13 cellular contexts compared by ENCODE assay signal in the genomic region with DNA sequence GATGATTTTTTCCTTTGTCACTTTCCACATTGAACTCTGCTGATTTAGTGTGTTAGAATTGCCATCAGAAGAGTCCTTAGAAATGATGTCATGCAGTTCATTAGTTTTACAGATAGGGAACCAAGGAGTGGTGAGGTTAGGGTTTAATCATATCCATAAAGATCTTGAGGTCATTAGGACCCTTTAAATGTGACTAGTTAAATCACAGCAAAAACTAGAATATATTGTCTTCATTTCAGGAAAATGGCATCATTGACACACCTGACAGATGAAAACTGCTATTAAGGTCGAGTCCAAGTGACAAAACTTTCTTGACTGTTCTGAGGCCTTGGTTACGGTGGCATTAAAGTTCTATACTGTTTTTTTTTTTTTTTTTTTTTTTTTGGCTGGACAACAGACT. TPM values are rescaled to one million over a fixed set of nuclear protein-coding genes. Genes with fewer than 3 reads are reported as not detected.
DNase-seq lines count a peak whose midpoint lies in the region; ATAC-seq, FAIRE-seq and TF ChIP-seq lines count a peak whose summit lies in the region.
"Had no signal": no experiment of that assay in that cellular context is flagged by ENCODE, and none has a peak within 500 bp of the region (broad histone marks: within the 10 kb centered on the region; RNA-seq: fewer than 3 reads in every experiment).

No MANE protein-coding gene starts in this region.

- intact Hi-C loops in CD4-positive, alpha-beta T cell (cut with DNase I, micrococcal nuclease), result no loop called here

- peaks cover 95% of the 10 kb centered on the region for H3K4me1 Mint-ChIP-seq in CD4-positive, alpha-beta T cell (ENCODE audit: low read depth)
- H3K4me1 Mint-ChIP-seq in astrocyte (ENCODE audit: low read depth, unreplicated experiment), result peaks cover 45% of the 10 kb centered on the region

- H3K79me2 ChIP-seq in GM23248 (ENCODE audit: insufficient read depth), result peaks cover 97% of the 10 kb centered on the region
- H3K79me2 ChIP-seq in astrocyte (ENCODE audit: insufficient read depth, low read length), result peaks cover 96% of the 10 kb centered on the region
- H3K79me2 ChIP-seq in osteoblast (ENCODE audit: insufficient read depth, low read length), result peaks cover 93% of the 10 kb centered on the region

- POLR2A ChIA-PET in CD4-positive, alpha-beta T cell (lab: Charles Lee), result interaction anchor here (0.7 to 5.8 kb wide), 8 partner anchors 10 to 55 kb away, joined by 3 to 28 read pairs (median 8); partner anchors contain the start of gene MBNL1

- DNase-seq in CD4-positive, alpha-beta T cell, result no peak
- no peak for DNase-seq in GM23248
- DNase-seq in astrocyte (ENCODE audit: low read depth), result no peak
- no peak for DNase-seq in osteoblast (ENCODE audit: insufficient read length, low spot score, missing footprints)
- no peak for DNase-seq in foreskin keratinocyte
- DNase-seq in NCI-H187 (lab: John Stamatoyannopoulos, UW), result no peak
- no peak for DNase-seq in DMS79 treated with DMSO at 0.1 percent for 48 hours (lab: John Stamatoyannopoulos, UW)
- DNase-seq in NK-92 (lab: John Stamatoyannopoulos, UW; ENCODE audit: unreplicated experiment), result no peak
- DNase-seq: activated CD4-positive, alpha-beta T cell treated with anti-CD3 and anti-CD28 coated beads, Interleukin-2, amount 50 U/mL, for 48 hours; aorta; Caco-2; mucosa of descending colon; NCI-H1417 had no signal

- H3K27ac Mint-ChIP-seq in CD4-positive, alpha-beta T cell, result peak overlapping the region; percentile 91
- H3K27ac Mint-ChIP-seq in astrocyte (ENCODE audit: unreplicated experiment), result peak overlapping the region; percentile 48

- peak overlapping the region; percentile 5 for H3K4me3 Mint-ChIP-seq in CD4-positive, alpha-beta T cell
- no peak overlapping the region for H3K4me3 Mint-ChIP-seq in astrocyte (ENCODE audit: unreplicated experiment)

- H3K27me3 Mint-ChIP-seq in CD4-positive, alpha-beta T cell, result no peaks in the 10 kb centered on the region
- H3K27me3 Mint-ChIP-seq in astrocyte (ENCODE audit: low read depth, unreplicated experiment), result no peaks in the 10 kb centered on the region

- TF ChIP-seq CTCF in CD4-positive, alpha-beta T cell (IDR thresholded peaks at IDR 0.05), result no peak
- no peak for TF ChIP-seq CTCF in astrocyte (IDR thresholded peaks at IDR 0.05; ENCODE audit: insufficient read depth, low read depth, low read length)
- TF ChIP-seq CTCF in osteoblast (IDR thresholded peaks at IDR 0.05; ENCODE audit: extremely low read depth, low read depth, low read length), result no peak
- TF ChIP-seq CTCF in foreskin keratinocyte (conservative IDR thresholded peaks at IDR 0.05), result no peak

- H3K36me3 ChIP-seq in GM23248 (ENCODE audit: low read depth), result 0 out of 2 replicates have a peak, but pooled peaks cover 8% of the 10 kb centered on the region
- peaks cover 5% of the 10 kb centered on the region for H3K36me3 ChIP-seq in astrocyte (ENCODE audit: insufficient read depth, low read length)
- H3K36me3 ChIP-seq in osteoblast (ENCODE audit: insufficient read depth, low read length), result peaks cover 12% of the 10 kb centered on the region

- in situ Hi-C loops in GM23248 (cut with MboI), result no loop called here

- peaks cover 50% of the 10 kb centered on the region for H3F3A ChIP-seq in GM23248 (ENCODE audit: insufficient read depth)

- H3K4me3 ChIP-seq in GM23248, result no peak overlapping the region; the same call in 1 of the 2 replicates
- H3K4me3 ChIP-seq in astrocyte (ENCODE audit: insufficient read depth, low read depth, low read length), result no peak overlapping the region
- no peak overlapping the region for H3K4me3 ChIP-seq in osteoblast (ENCODE audit: insufficient read depth, low read length)
- H3K4me3 ChIP-seq: mucosa of descending colon had no signal

- no peak for ATAC-seq in CD4-positive, alpha-beta T cell (ENCODE audit: poor library complexity)
- ATAC-seq in foreskin keratinocyte, result no peak
- ATAC-seq: mucosa of descending colon had no signal

- H2AFZ ChIP-seq in GM23248, result no peak overlapping the region
- no peak overlapping the region for H2AFZ ChIP-seq in astrocyte (ENCODE audit: low read depth, low read length)
- H2AFZ ChIP-seq in osteoblast (ENCODE audit: low read length), result no peak overlapping the region

- peak overlapping the region; percentile 18 for H3K4me2 ChIP-seq in GM23248 (ENCODE audit: unreplicated experiment)
- H3K4me2 ChIP-seq in astrocyte (ENCODE audit: low read length), result no peak overlapping the region
- H3K4me2 ChIP-seq in osteoblast (ENCODE audit: insufficient read depth, low read length), result no peak overlapping the region

- no peak for FAIRE-seq in astrocyte (lab: Jason Lieb, UNC)

- peaks cover 4% of the 10 kb centered on the region; the same call in 1 of the 2 replicates for H4K20me1 ChIP-seq in GM23248 (ENCODE audit: insufficient read depth)
- H4K20me1 ChIP-seq in astrocyte (ENCODE audit: insufficient read depth, low read length), result peaks cover 51% of the 10 kb centered on the region
- peaks cover 48% of the 10 kb centered on the region for H4K20me1 ChIP-seq in osteoblast (ENCODE audit: insufficient read depth, low read length)

- peaks cover 80% of the 10 kb centered on the region for H3K36me3 Mint-ChIP-seq in CD4-positive, alpha-beta T cell (ENCODE audit: low read depth)
- H3K36me3 Mint-ChIP-seq in astrocyte (ENCODE audit: low read depth, unreplicated experiment), result peaks cover 2% of the 10 kb centered on the region

- no peaks in the 10 kb centered on the region for H3K9me3 ChIP-seq in CD4-positive, alpha-beta T cell (ENCODE audit: control insufficient read depth, low read length)
- H3K9me3 ChIP-seq in GM23248 (ENCODE audit: low read depth), result no peaks in the 10 kb centered on the region
- H3K9me3 ChIP-seq in astrocyte (ENCODE audit: insufficient read depth, low read depth, low read length), result no peaks in the 10 kb centered on the region
- no peaks in the 10 kb centered on the region for H3K9me3 ChIP-seq in osteoblast (ENCODE audit: low read depth, low read length)
- H3K9me3 ChIP-seq: Caco-2, mucosa of descending colon had no signal

- H3K27me3 ChIP-seq in CD4-positive, alpha-beta T cell (ENCODE audit: control insufficient read depth, insufficient read depth, low read length), result no peaks in the 10 kb centered on the region
- H3K27me3 ChIP-seq in GM23248 (replicated peaks; ENCODE audit: insufficient read depth), result no peaks in the 10 kb centered on the region
- H3K27me3 ChIP-seq in astrocyte (ENCODE audit: insufficient read depth, low read length), result no peaks in the 10 kb centered on the region
- no peaks in the 10 kb centered on the region for H3K27me3 ChIP-seq in osteoblast (ENCODE audit: insufficient read depth, low read length)
- H3K27me3 ChIP-seq in foreskin keratinocyte, result no peaks in the 10 kb centered on the region

- H3K9ac ChIP-seq in GM23248, result no peak overlapping the region
- no peak overlapping the region for H3K9ac ChIP-seq in astrocyte (ENCODE audit: low read length)

- H3K4me1 ChIP-seq in GM23248 (ENCODE audit: insufficient read depth), result peaks cover 86% of the 10 kb centered on the region
- peaks cover 35% of the 10 kb centered on the region for H3K4me1 ChIP-seq in astrocyte (ENCODE audit: insufficient read depth, low read length)
- H3K4me1 ChIP-seq in osteoblast (ENCODE audit: insufficient read depth, low read length), result peaks cover 74% of the 10 kb centered on the region
- H3K4me1 ChIP-seq in foreskin keratinocyte, result no peaks in the 10 kb centered on the region
- H3K4me1 ChIP-seq: Caco-2 had no signal

- H3K27ac ChIP-seq in CD4-positive, alpha-beta T cell (ENCODE audit: low read depth, low read length), result no peak overlapping the region
- H3K27ac ChIP-seq in GM23248 (peak overlapping the region; percentile 82), astrocyte (ENCODE audit: low read depth, low read length) (peak overlapping the region; percentile 80), osteoblast (ENCODE audit: low read depth, low read length) (peak overlapping the region; percentile 87), foreskin keratinocyte (no peak overlapping the region)

- 92 to 100% methylated on average over 2 of the region's 2 CpGs for WGBS in GM23248 (ENCODE audit: low coverage in 1 of 2, low lambda C conversion rate in 2 of 2, missing lambda C conversion rate in 2 of 2), 2 experiments

- H3K9me2 ChIP-seq in GM23248 (ENCODE audit: insufficient read depth), result no peaks in the 10 kb centered on the region

- CTCF ChIA-PET in CD4-positive, alpha-beta T cell (lab: Charles Lee), result interaction anchor here (0.9 to 1.8 kb wide), 4 partner anchors 13 to 125 kb away, joined by 3 to 4 read pairs (median 3); no protein-coding TSS in a partner anchor

- no peaks in the 10 kb centered on the region for H3K9me3 Mint-ChIP-seq in CD4-positive, alpha-beta T cell
- H3K9me3 Mint-ChIP-seq in astrocyte (ENCODE audit: unreplicated experiment), result no peaks in the 10 kb centered on the region

RNA-seq across cellular contexts. Expression of gene MBNL1, which starts 50.5 kb away (rescaled TPM):
- 100 to 1,000 TPM; 551 to 561 TPM for total RNA-seq in CD4-positive, alpha-beta T cell
- 251 and 262 TPM in 2 replicates for total RNA-seq in GM23248 (2014; rRNA removed; shearing (Covaris generic))
- 81.7 and 89.5 TPM in 2 replicates for polyA plus RNA-seq in GM23248 (2016; fragmentation: Nextera tagmentation; extraction: Ambion mirVana)
- total RNA-seq in astrocyte, result 89.1 and 93.1 TPM in 2 replicates
- 483 and 545 TPM in 2 replicates for total RNA-seq in osteoblast
- total RNA-seq in foreskin keratinocyte, result 66.8 and 72.7 TPM in 2 replicates
- 14.1 and 16.8 TPM in 2 replicates for polyA plus RNA-seq in foreskin keratinocyte

Comparison
In these comparisons a context has a peak if more than half of its experiments do, and no peak if none do; other contexts are left out.
1. H3K27ac ChIP-seq: peak in GM23248 (single experiment), astrocyte (single experiment) and osteoblast (single experiment); none in CD4-positive, alpha-beta T cell (single experiment) and foreskin keratinocyte (single experiment).